Comparison of ENCODE assay signal across 8 cellular contexts in the genomic region with DNA sequence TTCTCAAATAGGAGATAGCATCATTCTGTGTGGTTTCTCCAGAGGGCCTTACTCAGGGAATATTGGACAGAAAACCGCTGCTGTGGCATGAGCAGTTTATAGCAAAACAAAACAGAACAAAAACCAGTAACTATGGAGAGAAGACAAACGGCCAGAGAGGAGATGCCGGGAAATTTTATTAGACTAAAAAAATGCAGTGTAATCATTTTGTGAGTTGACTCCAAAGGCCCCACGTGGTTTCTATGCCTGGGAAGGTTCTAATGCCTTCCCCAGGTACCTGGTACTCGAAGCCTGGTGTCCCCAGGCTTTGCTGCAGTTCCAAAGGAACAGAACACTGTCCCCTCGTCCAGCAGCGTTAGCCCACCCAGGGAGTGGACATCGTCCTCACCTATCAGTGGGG. TPM values are rescaled to one million over a fixed set of nuclear protein-coding genes. Genes with fewer than 3 reads are reported as not detected.
"Had no signal": no experiment of that assay in that cellular context is flagged by ENCODE, and none has a peak within 500 bp of the region (broad histone marks: within the 10 kb centered on the region; RNA-seq: fewer than 3 reads in every experiment).

No MANE protein-coding gene starts in this region.

- H3K4me3 Mint-ChIP-seq: H9 had no signal

- H3K9ac ChIP-seq: GM23248, KMS-11 had no signal

- H3K4me3 ChIP-seq: GM23248 had no signal

- H3K27ac ChIP-seq: GM23248, KMS-11 had no signal

- DNase-seq: GM23248, GOT3, H9, HCEC 1CT, KBM-7 had no signal

- H3K27ac Mint-ChIP-seq: H9 had no signal

- H2AFZ ChIP-seq: GM23248 had no signal

- H3K4me2 ChIP-seq: KMS-11 had no signal

- H3K4me1 Mint-ChIP-seq: H9 had no signal

RNA-seq across cellular contexts. Expression of a gene that starts 12.9 kb away (rescaled TPM):
- total RNA-seq: GM23248, H4, HT-29 had no signal
- polyA plus RNA-seq: GM23248 had no signal
